In the genomic region with DNA sequence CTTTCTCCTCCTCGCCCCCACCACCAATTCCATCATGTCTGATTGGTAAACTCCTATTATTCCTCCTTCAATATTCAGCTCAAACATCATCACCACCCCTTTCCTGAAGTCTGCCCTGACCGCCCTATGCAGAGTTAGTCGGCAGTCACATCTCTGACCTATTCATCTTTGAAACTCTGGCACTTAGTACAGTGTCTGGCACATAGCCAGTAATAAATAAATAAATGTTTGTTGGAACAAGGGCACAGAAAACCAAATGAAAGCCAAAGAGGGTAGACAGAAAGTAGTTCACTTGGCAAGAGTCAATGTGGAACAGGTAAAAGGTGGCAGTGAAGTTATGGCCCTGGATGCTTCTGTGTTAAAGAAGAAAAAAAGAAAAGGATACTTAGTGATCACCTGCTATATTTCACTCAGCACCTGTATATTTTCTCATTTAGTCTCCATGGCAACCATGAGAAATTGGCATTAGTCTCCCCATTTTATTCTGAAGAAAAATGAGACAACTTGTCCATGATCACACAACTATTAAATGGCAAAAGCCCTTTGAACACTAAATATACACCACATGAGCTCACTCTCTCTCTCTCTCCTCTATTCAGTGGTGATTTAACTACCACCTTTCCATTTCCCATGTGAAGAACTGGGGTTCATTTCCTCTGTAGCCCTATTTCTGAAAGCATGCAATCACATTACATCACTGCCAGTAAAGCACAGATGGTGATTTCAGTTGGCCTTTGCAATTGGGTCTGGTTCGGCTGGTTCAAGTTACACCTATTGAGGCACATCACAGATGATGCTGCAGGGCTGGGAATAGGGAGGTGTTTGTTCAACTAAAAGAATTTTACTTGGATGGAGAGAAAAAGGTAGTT, we compare ENCODE assay signal across 17 cellular contexts. TPM values are rescaled to one million over a fixed set of nuclear protein-coding genes. Genes with fewer than 3 reads are reported as not detected.
DNase-seq lines count a peak whose midpoint lies in the region; ATAC-seq, FAIRE-seq and TF ChIP-seq lines count a peak whose summit lies in the region.
"Had no signal": no experiment of that assay in that cellular context is flagged by ENCODE, and none has a peak within 500 bp of the region (broad histone marks: within the 10 kb centered on the region; RNA-seq: fewer than 3 reads in every experiment).

No MANE protein-coding gene starts in this region.

- CTCF ChIA-PET in GM10248 (lab: Yijun Ruan, JAX): interaction anchor here (1.4 kb wide), 1 partner anchor 25 kb away, joined by 3 read pairs; the partner anchor contains the start of gene CHCHD3

- DNase-seq in GM10248 (ENCODE audit: extremely low spot score) (peak; percentile 22), GM19239 (ENCODE audit: insufficient read length, low spot score) (no peak), NCI-H774 (lab: John Stamatoyannopoulos, UW) (peak; percentile 33), fibroblast of peridontal ligament (ENCODE audit: extremely low read depth) (peak; percentile 51), EL (no peak), DMS114 treated with DMSO at 0.1 percent for 48 hours (lab: John Stamatoyannopoulos, UW; ENCODE audit: unreplicated experiment) (no peak), omental fat pad (ENCODE audit: low spot score) (no peak)
- DNase-seq: activated effector memory CD4-positive, alpha-beta T cell treated with Interleukin-2 at 50 U/mL for 16 hours; Calu3; hypothalamus; MV-4-11; NCI-H2107; OCI-M1; stimulated activated naive CD8-positive, alpha-beta T cell treated with anti-CD3 and anti-CD28 coated beads, Interleukin-15, Interleukin-2, amounts not matched to agents 100 U/mL and 50 U/mL, for 24 hours had no signal

- TF ChIP-seq CTCF in GM10248 (IDR thresholded peaks at IDR 0.05; ENCODE audit: control extremely low read depth, extremely low read depth, low read depth, missing control alignments) (no peak), omental fat pad (IDR thresholded peaks at IDR 0.05) (no peak)

- POLR2A ChIA-PET in GM10248 (lab: Yijun Ruan, JAX): interaction anchor here (0.5 kb wide), 1 partner anchor 31 kb away, joined by 3 read pairs; no protein-coding TSS in a partner anchor

- peak; percentile 37 for FAIRE-seq in GM19239 (lab: Jason Lieb, UNC)
- FAIRE-seq: GM18507 had no signal

- ATAC-seq in omental fat pad (ENCODE audit: low FRiP score): no peak
- no peak for ATAC-seq in GM21367 (IDR thresholded peaks at IDR 0.05; ENCODE audit: unreplicated experiment)
- ATAC-seq: activated CD4-positive, CD25-positive, alpha-beta regulatory T cell treated with anti-CD3 and anti-CD28 coated beads, Interleukin-2, amount 50 U/mL, for 24 hours; stimulated activated naive CD8-positive, alpha-beta T cell treated with anti-CD3 and anti-CD28 coated beads, Interleukin-15, Interleukin-2, amounts not matched to agents 100 U/mL and 50 U/mL, for 24 hours had no signal

RNA-seq across cellular contexts. Expression of gene CHCHD3, which starts 25.3 kb away (rescaled TPM):
- total RNA-seq in omental fat pad: 10 to 100 TPM; 53.0 to 63.1 (median 56.5) TPM

Comparison
In these comparisons a context has a peak if more than half of its experiments do, and no peak if none do; other contexts are left out.
1. DNase-seq: peak in GM10248 (single experiment), NCI-H774 (single experiment) and fibroblast of peridontal ligament (single experiment); none in GM19239 (single experiment), EL (single experiment), DMS114 treated with DMSO at 0.1 percent for 48 hours (single experiment) and omental fat pad (single experiment).